Comparison of ENCODE assay signal across 6 cellular contexts in the genomic region with DNA sequence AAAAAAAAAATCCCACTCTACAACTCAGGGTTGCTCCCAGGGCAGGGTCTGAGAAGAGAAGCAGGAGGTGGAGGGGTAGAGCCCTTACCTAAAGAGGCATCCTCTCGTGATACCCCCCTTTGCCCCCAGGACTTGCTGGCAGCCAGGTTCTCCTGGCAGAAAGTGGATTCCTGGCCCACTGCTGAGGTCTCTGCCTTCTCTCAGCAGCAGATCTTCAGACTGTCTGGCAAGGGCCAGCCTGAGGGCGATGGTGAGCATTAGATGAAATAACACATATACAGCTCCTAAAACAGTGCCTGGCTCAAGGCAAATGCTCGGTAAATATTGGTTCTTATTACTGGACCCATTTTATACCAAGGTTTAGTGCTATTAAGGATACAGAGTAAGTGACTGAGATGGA. TPM values are rescaled to one million over a fixed set of nuclear protein-coding genes. Genes with fewer than 3 reads are reported as not detected.
"Had no signal": no experiment of that assay in that cellular context is flagged by ENCODE, and none has a peak within 500 bp of the region (broad histone marks: within the 10 kb centered on the region; RNA-seq: fewer than 3 reads in every experiment).

No MANE protein-coding gene starts in this region.

- DNase-seq: H9, HCEC 1CT, IMR-90 had no signal

- H3K4me3 Mint-ChIP-seq: GM23338, H9 had no signal

- H3K4me1 Mint-ChIP-seq: GM23338 had no signal

- H3K9me3 Mint-ChIP-seq: GM23338, H9 had no signal

- H2AFZ ChIP-seq: GM23338 had no signal

- H3K4me2 ChIP-seq: GM23338 had no signal

- ATAC-seq: GM23338, K562 had no signal

- H3K4me3 ChIP-seq: GM23338, K562 had no signal

- H3K27ac Mint-ChIP-seq: GM23338, H9 had no signal

RNA-seq across cellular contexts. Expression of a gene that starts 4.8 kb away (rescaled TPM):
- total RNA-seq: HT-29, IMR-90, K562 had no signal
